Comparison of ENCODE assay signal across 21 cellular contexts in genomic region chr12:40144023-40144422, GRCh38. TPM values are rescaled to one million over a fixed set of nuclear protein-coding genes. Genes with fewer than 3 reads are reported as not detected.
DNase-seq lines count a peak whose midpoint lies in the region; ATAC-seq, FAIRE-seq and TF ChIP-seq lines count a peak whose summit lies in the region.
"Had no signal": no experiment of that assay in that cellular context is flagged by ENCODE, and none has a peak within 500 bp of the region (broad histone marks: within the 10 kb centered on the region; RNA-seq: fewer than 3 reads in every experiment).

No MANE protein-coding gene starts in this region.

- no TSS peak for BruUV-seq in OCI-LY7 (replicated peaks; lab: Mats Ljungman, UMichigan)

- H2AFZ ChIP-seq in OCI-LY7 (ENCODE audit: low read length) = peak overlapping the region; percentile 59

- FAIRE-seq in D721Med (lab: Jason Lieb, UNC) = no peak
- FAIRE-seq: islet of Langerhans had no signal

- H3K27me3 ChIP-seq in effector memory CD4-positive, alpha-beta T cell (replicated peaks; ENCODE audit: control insufficient read depth, insufficient read depth, low read length, poor library complexity, severe bottlenecking) = no peaks in the 10 kb centered on the region

- no peak overlapping the region for H3K4me2 ChIP-seq in OCI-LY7 (ENCODE audit: low read length)

- H3K36me3 Mint-ChIP-seq in memory B cell (no peaks in the 10 kb centered on the region), glutamatergic neuron (ENCODE audit: unreplicated experiment) (no peaks in the 10 kb centered on the region)
- H3K36me3 Mint-ChIP-seq: activated CD8-positive, alpha-beta memory T cell treated with anti-CD3 and anti-CD28 coated beads, Interleukin-2, amount 10 ng/mL, durations not matched to agents 7 days and 5 days; type B pancreatic cell had no signal

- H3K27me3 Mint-ChIP-seq in memory B cell (no peaks in the 10 kb centered on the region), glutamatergic neuron (ENCODE audit: unreplicated experiment) (no peaks in the 10 kb centered on the region)

- POLR2A ChIA-PET in OCI-LY7 (lab: Charles Lee) = interaction anchor here (0.6 to 0.7 kb wide), 4 partner anchors 40 to 234 kb away, joined by 3 to 5 read pairs (median 3); no protein-coding TSS in a partner anchor

- no peaks in the 10 kb centered on the region for H3K9me3 Mint-ChIP-seq in memory B cell
- H3K9me3 Mint-ChIP-seq in glutamatergic neuron (ENCODE audit: unreplicated experiment) = no peaks in the 10 kb centered on the region
- H3K9me3 Mint-ChIP-seq: neural crest cell, type B pancreatic cell had no signal

- H3K4me1 Mint-ChIP-seq in memory B cell = no peaks in the 10 kb centered on the region
- H3K4me1 Mint-ChIP-seq in glutamatergic neuron (ENCODE audit: low read depth, unreplicated experiment) = no peaks in the 10 kb centered on the region
- H3K4me1 Mint-ChIP-seq: activated CD8-positive, alpha-beta memory T cell treated with anti-CD3 and anti-CD28 coated beads, Interleukin-2, amount 10 ng/mL, durations not matched to agents 7 days and 5 days; neural crest cell had no signal

- no peak overlapping the region for H3K4me3 Mint-ChIP-seq in memory B cell
- H3K4me3 Mint-ChIP-seq in glutamatergic neuron (ENCODE audit: unreplicated experiment) = no peak overlapping the region
- H3K4me3 Mint-ChIP-seq: activated CD8-positive, alpha-beta memory T cell treated with anti-CD3 and anti-CD28 coated beads, Interleukin-2, amount 10 ng/mL, durations not matched to agents 7 days and 5 days; neural crest cell; type B pancreatic cell had no signal

- DNase-seq in CD1c-positive myeloid dendritic cell (ENCODE audit: extremely low spot score) = peak; percentile 28
- DNase-seq in OCI-LY7 (ENCODE audit: low spot score) = peak; percentile 7
- no peak for DNase-seq in memory B cell (ENCODE audit: low spot score in 2 of 2)
- DNase-seq in D721Med (ENCODE audit: insufficient read length, low spot score) = no peak
- no peak for DNase-seq in glutamatergic neuron
- DNase-seq in effector memory CD4-positive, alpha-beta T cell = no peak
- DNase-seq: activated CD4-positive, CD25-positive, alpha-beta regulatory T cell; activated CD8-positive, alpha-beta memory T cell treated with anti-CD3 and anti-CD28 coated beads, Interleukin-2, amount 10 ng/mL, durations not matched to agents 7 days and 5 days; activated effector memory CD4-positive, alpha-beta T cell treated with anti-CD3 and anti-CD28 coated beads, Interleukin-2, amount 50 U/mL, for 16 hours; amniotic stem cell; DMS79 treated with DMSO at 0.1 percent for 48 hours; effector CD4-positive, alpha-beta T cell; HCEC 1CT; mesendoderm; NCI-H524 had no signal

- no peaks in the 10 kb centered on the region for H4K20me1 ChIP-seq in OCI-LY7 (ENCODE audit: insufficient read depth, low read length)

- H3K4me3 ChIP-seq in OCI-LY7 (ENCODE audit: low read depth, low read length, poor library complexity, severe bottlenecking) = no peak overlapping the region
- H3K4me3 ChIP-seq in effector memory CD4-positive, alpha-beta T cell (ENCODE audit: insufficient read depth, low read depth, low read length, poor library complexity, severe bottlenecking) = no peak overlapping the region

- no peaks in the 10 kb centered on the region for H3K9me3 ChIP-seq in OCI-LY7 (ENCODE audit: low read length)
- H3K9me3 ChIP-seq in effector memory CD4-positive, alpha-beta T cell (ENCODE audit: control insufficient read depth, low read length) = no peaks in the 10 kb centered on the region

- peaks cover 4% of the 10 kb centered on the region for H3K4me1 ChIP-seq in OCI-LY7 (ENCODE audit: insufficient read depth, low read length, poor library complexity, severe bottlenecking)
- no peaks in the 10 kb centered on the region for H3K4me1 ChIP-seq in effector memory CD4-positive, alpha-beta T cell (ENCODE audit: control insufficient read depth, insufficient read depth, low read length, poor library complexity, severe bottlenecking)

- H3K79me2 ChIP-seq in OCI-LY7 (ENCODE audit: insufficient read depth, low read depth, low read length) = no peaks in the 10 kb centered on the region

- H3K27ac ChIP-seq in OCI-LY7 (ENCODE audit: low read depth, low read length, poor library complexity, severe bottlenecking) = no peak overlapping the region
- no peak overlapping the region for H3K27ac ChIP-seq in effector memory CD4-positive, alpha-beta T cell (ENCODE audit: insufficient read depth, low read length, poor library complexity, severe bottlenecking)
- H3K27ac ChIP-seq: RWPE1 had no signal

- intact Hi-C loops in OCI-LY7 (cut with micrococcal nuclease; ENCODE audit: unreplicated experiment) = no loop called here

- H3K36me3 ChIP-seq in OCI-LY7 (ENCODE audit: insufficient read depth, low read length) = no peaks in the 10 kb centered on the region
- H3K36me3 ChIP-seq in effector memory CD4-positive, alpha-beta T cell (ENCODE audit: control insufficient read depth, insufficient read depth, low read length) = no peaks in the 10 kb centered on the region

- H3K27ac Mint-ChIP-seq in memory B cell = no peak overlapping the region
- no peak overlapping the region for H3K27ac Mint-ChIP-seq in glutamatergic neuron (ENCODE audit: unreplicated experiment)
- H3K27ac Mint-ChIP-seq: activated CD8-positive, alpha-beta memory T cell treated with anti-CD3 and anti-CD28 coated beads, Interleukin-2, amount 10 ng/mL, durations not matched to agents 7 days and 5 days; type B pancreatic cell had no signal

- TF ChIP-seq CTCF in OCI-LY7 (conservative IDR thresholded peaks at IDR 0.05; ENCODE audit: low read length) = no peak
- no peak for TF ChIP-seq CTCF in D721Med (IDR thresholded peaks at IDR 0.05; ENCODE audit: insufficient read depth, missing control alignments)
- no peak for TF ChIP-seq CTCF in glutamatergic neuron (IDR thresholded peaks at IDR 0.05; ENCODE audit: partially characterized antibody, unreplicated experiment)

- ATAC-seq in GM18498 (IDR thresholded peaks at IDR 0.05; ENCODE audit: unreplicated experiment) (peak; percentile 61), memory B cell (ENCODE audit: low read depth) (peak; percentile 45), HG03196 (IDR thresholded peaks at IDR 0.05; ENCODE audit: unreplicated experiment) (no peak)
- ATAC-seq: activated CD8-positive, alpha-beta memory T cell treated with anti-CD3 and anti-CD28 coated beads, Interleukin-2, amount 10 ng/mL, durations not matched to agents 7 days and 5 days had no signal

- CTCF ChIA-PET in OCI-LY7 (lab: Charles Lee; ENCODE audit: unreplicated experiment) = no interaction called here

- H3K9me2 ChIP-seq in OCI-LY7 (ENCODE audit: insufficient read depth, low read length) = no peaks in the 10 kb centered on the region

RNA-seq across cellular contexts. Expression of gene SLC2A13, which starts 38.1 kb away (rescaled TPM):
- total RNA-seq in OCI-LY7 (2014; rRNA removed; shearing (Covaris generic)) = 14.1 and 16.5 TPM in 2 replicates
- total RNA-seq in OCI-LY7 (2022) (12.4 and 13.3 TPM in 2 replicates), glutamatergic neuron (ENCODE audit: unreplicated experiment) (5.2 TPM)

Comparison
In these comparisons a context has a peak if more than half of its experiments do, and no peak if none do; other contexts are left out.
1. DNase-seq: peak in CD1c-positive myeloid dendritic cell (single experiment) and OCI-LY7 (single experiment); none in memory B cell (0 of 2), D721Med (single experiment), glutamatergic neuron (single experiment) and effector memory CD4-positive, alpha-beta T cell (0 of 3).